1 cellular context compared by ENCODE assay signal in genomic region chr22:38819387-38819940, GRCh38.
A peak's percentile ranks its signal among the peaks of the same experiment; 100 is the strongest.
TF ChIP-seq lines count a peak whose summit lies in the region.

No MANE protein-coding gene starts in this region.

TF ChIP-seq in HepG2, 621 proteins besides CTCF, POLR2A, EP300 and RAD21:
- TF ChIP-seq ATF7 (IDR thresholded peaks at IDR 0.05) (peak; percentile 51; the same call in 1 of the 2 replicates), ATF7 (CRISPR knock-in tag; IDR thresholded peaks at IDR 0.05) (no peak), TBL1XR1 (IDR thresholded peaks at IDR 0.05; ENCODE audit: borderline replicate concordance, low read length, partially characterized antibody) (no peak), JDP2 (CRISPR knock-in tag; IDR thresholded peaks at IDR 0.05; ENCODE audit: borderline replicate concordance) (no peak), MIER3 (CRISPR knock-in tag; IDR thresholded peaks at IDR 0.05; ENCODE audit: borderline replicate concordance) (no peak)
